Comparison of ENCODE assay signal across 8 cellular contexts in genomic region chr3:11626084-11626463, GRCh38. TPM values are rescaled to one million over a fixed set of nuclear protein-coding genes. Genes with fewer than 3 reads are reported as not detected.
A peak's percentile ranks its signal among the peaks of the same experiment; 100 is the strongest.
DNase-seq lines count a peak whose midpoint lies in the region; ATAC-seq and TF ChIP-seq lines count a peak whose summit lies in the region.
"Had no signal": no experiment of that assay in that cellular context is flagged by ENCODE, and none has a peak within 500 bp of the region (broad histone marks: within the 10 kb centered on the region; RNA-seq: fewer than 3 reads in every experiment).

No MANE protein-coding gene starts in this region.

- H3K4me1 Mint-ChIP-seq in T-cell: peaks cover 60 to 72% (median 68%) of the 10 kb centered on the region in 3 donors
- H3K4me1 Mint-ChIP-seq in osteocyte (ENCODE audit: unreplicated experiment): peaks cover 71% of the 10 kb centered on the region

- no peaks in the 10 kb centered on the region for H4K20me1 ChIP-seq in mammary epithelial cell (ENCODE audit: insufficient read depth, low read length)

- no peak overlapping the region for H3K4me3 ChIP-seq in mammary epithelial cell (replicated peaks in 1 of 3; ENCODE audit: insufficient read depth in 1 of 3, low read depth in 2 of 3, low read length in 3 of 3)
- H3K4me3 ChIP-seq in Peyer's patch: no peak overlapping the region

- H3K36me3 ChIP-seq in mammary epithelial cell (ENCODE audit: insufficient read depth, low read length) (no peaks in the 10 kb centered on the region), Peyer's patch (no peaks in the 10 kb centered on the region)

- H3K4me3 Mint-ChIP-seq in T-cell (peak overlapping the region; percentile 6 to 79 (median 11)), osteocyte (ENCODE audit: unreplicated experiment) (no peak overlapping the region)

- no peak for TF ChIP-seq CTCF in osteocyte (IDR thresholded peaks at IDR 0.05)
- no peak for TF ChIP-seq CTCF in mammary epithelial cell (conservative IDR thresholded peaks at IDR 0.05 in 1 of 2, IDR thresholded peaks at IDR 0.05 in 1 of 2; ENCODE audit: extremely low read depth in 1 of 2, insufficient read depth in 1 of 2, low read depth in 1 of 2, low read length in 2 of 2)
- TF ChIP-seq CTCF in Peyer's patch (IDR thresholded peaks at IDR 0.05): no peak

- CTCF ChIA-PET in T-cell (lab: Charles Lee) (interaction anchor here in 1 of 2 donors (0.6 to 1.3 kb wide), 2 partner anchors 45 to 247 kb away, joined by 4 read pairs; no protein-coding TSS in a partner anchor), mammary epithelial cell (lab: Charles Lee; ENCODE audit: low non-redundant PET) (no interaction called here)

- BruUV-seq in mammary epithelial cell (replicated peaks; lab: Mats Ljungman, UMichigan): no TSS peak

- H3K9me3 Mint-ChIP-seq in T-cell: no peaks in the 10 kb centered on the region
- no peaks in the 10 kb centered on the region for H3K9me3 Mint-ChIP-seq in osteocyte (ENCODE audit: unreplicated experiment)

- dilution Hi-C loops in mammary epithelial cell (cut with HindIII; ENCODE audit: low sequenced_read_pairs): no loop called here

- H2AFZ ChIP-seq in mammary epithelial cell (ENCODE audit: low read depth, low read length): no peak overlapping the region

- no peak for TF ChIP-seq POLR2A in Peyer's patch (IDR thresholded peaks at IDR 0.05)

- no peaks in the 10 kb centered on the region for H3K9me3 ChIP-seq in mammary epithelial cell (replicated peaks; ENCODE audit: insufficient read depth, low read length)
- H3K9me3 ChIP-seq in Peyer's patch: no peaks in the 10 kb centered on the region

- ATAC-seq in GM18909 (IDR thresholded peaks at IDR 0.05; ENCODE audit: poor library complexity, unreplicated experiment) (peak; percentile 59), HG02798 (IDR thresholded peaks at IDR 0.05; ENCODE audit: poor library complexity, unreplicated experiment) (peak; percentile 48), T-cell (replicated peaks in 1 of 4) (no peak)

- H3K36me3 Mint-ChIP-seq in T-cell (peaks cover 8% of the 10 kb centered on the region), osteocyte (ENCODE audit: unreplicated experiment) (peaks cover 14% of the 10 kb centered on the region)

- H3K27me3 ChIP-seq in mammary epithelial cell (ENCODE audit: insufficient read depth, low read length): no peaks in the 10 kb centered on the region
- no peaks in the 10 kb centered on the region for H3K27me3 ChIP-seq in Peyer's patch

- POLR2A ChIA-PET in T-cell (lab: Charles Lee): interaction anchor here in 1 of 2 donors (0.5 kb wide), 1 partner anchor 148 kb away, joined by 3 read pairs; no protein-coding TSS in a partner anchor

- no peak overlapping the region for H3K9ac ChIP-seq in mammary epithelial cell (ENCODE audit: insufficient read depth, low read length)

- 19% methylated on average over 2 of the region's 2 CpGs for WGBS in mammary epithelial cell (ENCODE audit: low coverage, missing lambda C conversion rate)

- intact Hi-C loops in mammary epithelial cell (cut with micrococcal nuclease): no loop called here

- H3K4me1 ChIP-seq in mammary epithelial cell (ENCODE audit: insufficient read depth, low read length): no peaks in the 10 kb centered on the region
- peaks cover 0 to 38% (median 9%) of the 10 kb centered on the region in 4 donors for H3K4me1 ChIP-seq in Peyer's patch

- DNase-seq in T-cell: no peak
- DNase-seq in osteocyte (ENCODE audit: extremely low spot score, unreplicated experiment): no peak
- no peak for DNase-seq in mammary epithelial cell
- DNase-seq in Peyer's patch: no peak
- no peak for DNase-seq in 8988T
- DNase-seq: stimulated activated CD4-positive, alpha-beta T cell treated with anti-CD3 and anti-CD28 coated beads, Interleukin-2, amount 100 ng/mL, for 48 hours had no signal

- H3K4me2 ChIP-seq in mammary epithelial cell (ENCODE audit: insufficient read depth, low read depth, low read length): no peak overlapping the region

- no peaks in the 10 kb centered on the region for H3K27me3 Mint-ChIP-seq in T-cell
- no peaks in the 10 kb centered on the region for H3K27me3 Mint-ChIP-seq in osteocyte (ENCODE audit: unreplicated experiment)

- H3K27ac Mint-ChIP-seq in T-cell (peak overlapping the region; percentile 69 to 76), osteocyte (ENCODE audit: unreplicated experiment) (peak overlapping the region; percentile 23)

- H3K27ac ChIP-seq in mammary epithelial cell (ENCODE audit: insufficient read depth, low read depth, low read length) (no peak overlapping the region), Peyer's patch (peak overlapping the region in 1 of 4 donors; percentile 57)

- peaks cover 98% of the 10 kb centered on the region for H3K79me2 ChIP-seq in mammary epithelial cell (ENCODE audit: insufficient read depth, low read length)

- in situ Hi-C loops in mammary epithelial cell (cut with MboI; ENCODE audit: low sequenced_read_pairs in 2 of 2): no loop called here

RNA-seq across cellular contexts. Expression of gene VGLL4, which starts 17.6 kb away (rescaled TPM):
- 10 to 100 TPM; 24.7 to 33.4 (median 28.4) TPM for total RNA-seq in T-cell
- 130 and 139 TPM in 2 replicates for total RNA-seq in osteocyte
- total RNA-seq in mammary epithelial cell: 10 to 100 TPM; 30.8 to 77.3 TPM
- 31.3 TPM for polyA plus RNA-seq in mammary epithelial cell
- polyA minus RNA-seq in mammary epithelial cell: 46.0 TPM
- 10 to 100 TPM; 41.7 to 66.7 (median 59.4) TPM for total RNA-seq in Peyer's patch

Comparison
In these comparisons a context has a peak if more than half of its experiments do, and no peak if none do; other contexts are left out.
1. ATAC-seq: peak in GM18909 (single experiment) and HG02798 (single experiment); none in T-cell (0 of 4).